ENCODE assay signal across 27 cellular contexts in the genomic region with DNA sequence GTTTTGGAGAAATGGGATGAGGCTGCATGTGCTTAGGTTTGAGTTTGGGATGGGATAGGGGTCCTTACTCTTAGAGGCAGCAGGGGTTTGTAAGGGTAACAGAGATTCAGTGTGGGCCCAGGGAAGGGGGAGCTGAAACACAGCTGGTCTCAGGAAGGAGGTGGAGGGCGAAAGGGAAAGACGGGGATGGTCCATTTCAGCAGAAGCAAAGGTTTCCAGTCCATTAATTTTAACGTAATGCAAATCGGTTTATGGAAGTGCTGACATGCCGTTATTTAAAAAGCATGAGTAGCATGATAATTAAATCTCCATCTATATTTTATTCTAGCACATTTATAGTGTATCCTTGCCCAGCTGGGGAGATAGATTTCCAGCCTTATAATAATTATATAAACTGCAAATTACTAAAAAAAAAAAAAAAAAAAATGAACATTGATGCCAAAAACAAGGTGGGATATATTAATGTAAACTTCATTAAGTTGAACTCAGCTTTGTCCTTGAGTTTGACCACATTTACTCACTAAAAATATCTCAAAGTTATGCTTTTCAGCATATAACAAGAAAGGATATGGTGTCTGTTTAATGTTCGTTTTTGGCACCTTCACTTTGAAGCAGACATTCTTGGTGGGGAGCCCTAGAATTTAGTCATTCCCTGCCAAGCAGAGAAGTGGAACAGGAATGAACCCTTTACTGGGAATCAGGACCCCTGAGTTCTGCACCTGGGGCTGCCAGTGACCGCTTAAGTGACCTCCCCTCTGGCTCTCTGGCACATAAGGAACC.
"Had no signal": no experiment of that assay in that cellular context is flagged by ENCODE, and none has a peak within 500 bp of the region (broad histone marks: within the 10 kb centered on the region; RNA-seq: fewer than 3 reads in every experiment).

No MANE protein-coding gene starts in this region.

- H3K36me3 ChIP-seq: adrenal gland, ascending aorta, gastrocnemius medialis, right atrium auricular region, upper lobe of left lung had no signal

- H3K4me1 ChIP-seq: ascending aorta had no signal

- FAIRE-seq: endothelial cell of umbilical vein had no signal

- H3K9me3 Mint-ChIP-seq: activated B cell treated with CpG ODN at 0.5 μM for 24 hours; activated T-cell treated with anti-CD3 and anti-CD28 coated beads, Interleukin-2, amount 50 U/mL, for 4 hours; activated T-helper 2 cell treated with anti-CD3 and anti-CD28 coated beads, Interferon-gamma antibody, Interleukin-2, Interleukin-4, amounts not matched to agents 10 μg/mL and 5 μg/mL and 100 μg/mL, durations not matched to agents 14 hours and 24 hours and 36 hours; mesothelial cell of epicardium had no signal

- H3K27ac ChIP-seq: adrenal gland, gastrocnemius medialis, right atrium auricular region, upper lobe of left lung had no signal

- H3K4me1 Mint-ChIP-seq: activated B cell treated with CpG ODN at 0.5 μM for 24 hours had no signal

- DNase-seq: activated B cell treated with CpG ODN at 0.5 μM for 24 hours; activated CD4-positive, alpha-beta T cell treated with anti-CD3 and anti-CD28 coated beads for 36 hours; activated CD4-positive, alpha-beta T cell treated with anti-CD3 and anti-CD28 coated beads, Interleukin-2, amount 50 U/mL, for 4 hours; activated CD8-positive, alpha-beta memory T cell treated with anti-CD3 and anti-CD28 coated beads, Interleukin-2, amount 50 U/mL, for 48 hours; activated naive CD4-positive, alpha-beta T cell; activated T-cell treated with anti-CD3 and anti-CD28 coated beads, Interleukin-2, amount 50 U/mL, for 4 hours; adrenal gland; central memory CD4-positive, alpha-beta T cell; dermis blood vessel endothelial cell; effector memory CD4-positive, alpha-beta T cell; gastrocnemius medialis; hypothalamus; left colon; mammary epithelial cell; naive thymus-derived CD8-positive, alpha-beta T cell; stimulated activated CD4-positive, alpha-beta T cell treated with anti-CD3 and anti-CD28 coated beads, Interleukin-4, amount 100 ng/mL, for 4 hours; stimulated activated naive CD8-positive, alpha-beta T cell treated with anti-CD3 and anti-CD28 coated beads, Interleukin-15, Interleukin-2, amounts not matched to agents 100 U/mL and 50 U/mL, for 24 hours; T1000; upper lobe of left lung had no signal

- H3K27ac Mint-ChIP-seq: activated B cell treated with CpG ODN at 0.5 μM for 24 hours; activated CD4-positive, alpha-beta T cell treated with anti-CD3 and anti-CD28 coated beads for 36 hours; activated naive CD8-positive, alpha-beta T cell; activated T-helper 2 cell treated with anti-CD3 and anti-CD28 coated beads, Interferon-gamma antibody, Interleukin-2, Interleukin-4, amounts not matched to agents 10 μg/mL and 5 μg/mL and 100 μg/mL, durations not matched to agents 14 hours and 24 hours and 36 hours; mesothelial cell of epicardium; progenitor cell of endocrine pancreas had no signal

- H3K4me3 ChIP-seq: adrenal gland, ascending aorta, gastrocnemius medialis, right atrium auricular region, upper lobe of left lung had no signal

- H3K27me3 ChIP-seq: adrenal gland, ascending aorta, gastrocnemius medialis, right atrium auricular region, upper lobe of left lung had no signal

- ATAC-seq: activated CD4-positive, alpha-beta T cell treated with anti-CD3 and anti-CD28 coated beads for 36 hours; activated T-cell treated with anti-CD3 and anti-CD28 coated beads, Interleukin-2, amount 50 U/mL, for 4 hours; esophagus mucosa; gastrocnemius medialis; left colon; naive thymus-derived CD8-positive, alpha-beta T cell; stimulated activated naive CD8-positive, alpha-beta T cell treated with anti-CD3 and anti-CD28 coated beads, Interleukin-15, Interleukin-2, amounts not matched to agents 100 U/mL and 50 U/mL, for 24 hours had no signal

- H3K9me3 ChIP-seq: adrenal gland, ascending aorta, gastrocnemius medialis, right atrium auricular region, upper lobe of left lung had no signal

- H3K36me3 Mint-ChIP-seq: activated naive CD8-positive, alpha-beta T cell; mesothelial cell of epicardium; naive thymus-derived CD8-positive, alpha-beta T cell had no signal

- H3K4me3 Mint-ChIP-seq: activated B cell treated with CpG ODN at 0.5 μM for 24 hours; activated CD4-positive, alpha-beta T cell treated with anti-CD3 and anti-CD28 coated beads for 36 hours; activated naive CD8-positive, alpha-beta T cell; activated T-cell treated with anti-CD3 and anti-CD28 coated beads, Interleukin-2, amount 50 U/mL, for 4 hours; mesothelial cell of epicardium; naive thymus-derived CD8-positive, alpha-beta T cell had no signal
